1 cellular context compared by ENCODE assay signal in the genomic region with DNA sequence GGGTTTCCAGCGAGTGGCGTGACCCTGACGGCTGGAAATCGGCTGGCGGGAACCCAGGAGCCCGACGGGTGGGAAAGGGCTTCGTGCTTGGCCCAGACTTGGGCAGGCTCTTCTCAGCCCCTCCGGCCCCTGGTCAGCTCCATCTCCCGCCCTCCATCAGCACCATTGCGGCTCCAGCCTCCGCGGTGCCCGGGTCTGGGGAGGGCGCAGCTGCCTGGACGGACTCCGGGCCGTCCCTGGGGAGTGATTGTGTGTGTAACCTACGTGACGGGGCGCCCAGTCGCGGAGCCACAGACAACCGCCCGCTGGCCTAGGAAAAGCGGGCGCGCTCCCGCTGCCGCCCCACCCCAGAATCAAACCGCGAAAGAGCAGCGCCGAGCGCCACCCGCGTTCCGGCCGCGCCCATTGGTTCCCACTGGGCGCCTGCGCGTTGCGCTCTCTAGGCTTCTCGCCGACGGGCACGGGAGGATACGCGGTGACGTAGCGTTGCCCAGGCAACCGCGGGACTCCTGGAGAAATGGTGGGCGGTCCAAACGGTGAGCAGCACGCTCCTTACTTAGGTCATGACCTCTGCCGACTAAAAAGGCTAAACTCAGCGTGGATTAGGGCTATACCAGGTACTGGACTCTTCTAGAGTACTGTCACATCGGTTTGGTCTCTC.
TF ChIP-seq lines count a peak whose summit lies in the region.

A gene (minus strand): TSS at position 355 of the 661 bp plus-strand sequence. CDS start 394 bp downstream, outside the sequence.

TF ChIP-seq in HEK293, 187 proteins besides CTCF, POLR2A, EP300 and RAD21 (continued from another document):
- TF ChIP-seq, protein P1, sequence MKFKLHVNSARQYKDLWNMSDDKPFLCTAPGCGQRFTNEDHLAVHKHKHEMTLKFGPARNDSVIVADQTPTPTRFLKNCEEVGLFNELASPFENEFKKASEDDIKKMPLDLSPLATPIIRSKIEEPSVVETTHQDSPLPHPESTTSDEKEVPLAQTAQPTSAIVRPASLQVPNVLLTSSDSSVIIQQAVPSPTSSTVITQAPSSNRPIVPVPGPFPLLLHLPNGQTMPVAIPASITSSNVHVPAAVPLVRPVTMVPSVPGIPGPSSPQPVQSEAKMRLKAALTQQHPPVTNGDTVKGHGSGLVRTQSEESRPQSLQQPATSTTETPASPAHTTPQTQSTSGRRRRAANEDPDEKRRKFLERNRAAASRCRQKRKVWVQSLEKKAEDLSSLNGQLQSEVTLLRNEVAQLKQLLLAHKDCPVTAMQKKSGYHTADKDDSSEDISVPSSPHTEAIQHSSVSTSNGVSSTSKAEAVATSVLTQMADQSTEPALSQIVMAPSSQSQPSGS (tag by site-specific recombination; IDR thresholded peaks at IDR 0.05; ENCODE audit: low read depth) = peak; percentile 68
- TF ChIP-seq YY2 (tag by site-specific recombination; IDR thresholded peaks at IDR 0.05) (no peak), SCRT1 (tag by site-specific recombination; IDR thresholded peaks at IDR 0.05; ENCODE audit: borderline replicate concordance) (no peak)
TF ChIP-seq in HEK293: peak in this region for 42.
